ENCODE assay signal across 20 cellular contexts in genomic region chr4:9913846-9914245, GRCh38.
DNase-seq lines count a peak whose midpoint lies in the region; ATAC-seq, FAIRE-seq and TF ChIP-seq lines count a peak whose summit lies in the region.
"Had no signal": no experiment of that assay in that cellular context is flagged by ENCODE, and none has a peak within 500 bp of the region (broad histone marks: within the 10 kb centered on the region; RNA-seq: fewer than 3 reads in every experiment).

No MANE protein-coding gene starts in this region.

- H3K14ac ChIP-seq in H1 (ENCODE audit: insufficient read length) = no peak overlapping the region

- H3K9me3 ChIP-seq in HepG2 (ENCODE audit: low read length) (no peaks in the 10 kb centered on the region), right lobe of liver (no peaks in the 10 kb centered on the region), OCI-LY3 (ENCODE audit: insufficient read depth, low read length) (no peaks in the 10 kb centered on the region), H1 (ENCODE audit: insufficient read depth in 2 of 2, low read depth in 1 of 2, low read length in 1 of 2) (no peaks in the 10 kb centered on the region), ascending aorta (no peaks in the 10 kb centered on the region)
- H3K9me3 ChIP-seq: A549 had no signal

- no peak overlapping the region for H2BK15ac ChIP-seq in H1 (ENCODE audit: low read length)

- no peak overlapping the region for H2AK5ac ChIP-seq in H1 (ENCODE audit: low read depth, low read length)

- H3K4ac ChIP-seq in H1 (replicated peaks; ENCODE audit: insufficient read length, low read depth, low read length) = no peak overlapping the region

- no peak overlapping the region for H3K9ac ChIP-seq in HepG2 (ENCODE audit: insufficient read depth, low read depth, low read length)
- no peak overlapping the region for H3K9ac ChIP-seq in OCI-LY3 (ENCODE audit: low read length)
- no peak overlapping the region for H3K9ac ChIP-seq in H1 (replicated peaks in 1 of 4; ENCODE audit: extremely low read depth in 1 of 4, low read depth in 3 of 4, low read length in 3 of 4)
- H3K9ac ChIP-seq: BLaER1, GM23248, KMS-11 had no signal

- 94% methylated on average over 3 of the region's 3 CpGs for WGBS in HepG2 (ENCODE audit: low lambda C conversion rate)
- WGBS in right lobe of liver (ENCODE audit: insufficient coverage, low coverage, low lambda C conversion rate, missing lambda C conversion rate) = 86% methylated on average over 2 of the region's 3 CpGs
- WGBS in H1 (ENCODE audit: extremely low coverage in 1 of 2, insufficient coverage in 1 of 2, insufficient read length in 1 of 2, insufficient replicate concordance in 2 of 2, low coverage in 1 of 2, low lambda C conversion rate in 2 of 2, missing lambda C conversion rate in 1 of 2), 2 experiments = 94% methylated on average over 3 of the region's 3 CpGs; no CpG with 5 or more reads in 1 of the 2 experiments

- H3K79me1 ChIP-seq in H1 (ENCODE audit: low read depth, low read length) = no peaks in the 10 kb centered on the region

- H3K36me3 ChIP-seq in HepG2 (replicated peaks in 1 of 2; ENCODE audit: control insufficient read depth in 1 of 2, insufficient read depth in 2 of 2, low read length in 2 of 2) (peaks cover 29 to 76% of the 10 kb centered on the region in 2 experiments), right lobe of liver (no peaks in the 10 kb centered on the region), OCI-LY3 (replicated peaks; ENCODE audit: low read depth, low read length) (no peaks in the 10 kb centered on the region), H1 (ENCODE audit: control insufficient read depth in 2 of 4, insufficient read depth in 4 of 4, low read length in 3 of 4) (no peaks in the 10 kb centered on the region), ascending aorta (no peaks in the 10 kb centered on the region)
- H3K36me3 ChIP-seq: BLaER1 had no signal

- H3K79me2 ChIP-seq in HepG2 (ENCODE audit: insufficient read depth, low read length) (no peaks in the 10 kb centered on the region), OCI-LY3 (ENCODE audit: low read length) (no peaks in the 10 kb centered on the region), H1 (ENCODE audit: control insufficient read depth in 1 of 2, insufficient read depth in 2 of 2, low read length in 2 of 2) (no peaks in the 10 kb centered on the region)

- no peak overlapping the region for H4K5ac ChIP-seq in H1 (ENCODE audit: insufficient read length, low read depth, low read length)

- CTCF ChIA-PET in HepG2 (lab: Yijun Ruan, JAX; ENCODE audit: low intra/inter-chr PET ratio, low total read pairs) = no interaction called here
- CTCF ChIA-PET in H1 (lab: Charles Lee; ENCODE audit: partially characterized antibody) = interaction anchor here (0.6 to 3.8 kb wide), 16 partner anchors 9 to 209 kb away, joined by 3 to 31 read pairs (median 4); no protein-coding TSS in a partner anchor

- ATAC-seq in HepG2 = no peak
- no peak for ATAC-seq in right lobe of liver
- no peak for ATAC-seq in HG03571 (IDR thresholded peaks at IDR 0.05; ENCODE audit: unreplicated experiment)
- ATAC-seq: A549, HCT116 had no signal

- H4K20me1 ChIP-seq in HepG2 (ENCODE audit: insufficient read depth, low read length) (no peaks in the 10 kb centered on the region), OCI-LY3 (ENCODE audit: insufficient read depth, low read length) (no peaks in the 10 kb centered on the region), H1 (replicated peaks in 1 of 2; ENCODE audit: control insufficient read depth in 1 of 2, insufficient read depth in 2 of 2, low read length in 2 of 2) (no peaks in the 10 kb centered on the region)
- H4K20me1 ChIP-seq: BLaER1 had no signal

- no peak overlapping the region for H4K91ac ChIP-seq in H1 (replicated peaks; ENCODE audit: insufficient read length, low read length)

- TF ChIP-seq EP300 in HepG2 (IDR thresholded peaks at IDR 0.05; ENCODE audit: low read depth in 2 of 2, low read length in 2 of 2) (no peak), HepG2 (CRISPR knock-in tag; IDR thresholded peaks at IDR 0.05; ENCODE audit: borderline replicate concordance) (no peak), H1 (IDR thresholded peaks at IDR 0.05; ENCODE audit: borderline replicate concordance in 1 of 2, low read depth in 2 of 2, low read length in 2 of 2) (no peak)

- H2AFZ ChIP-seq in HepG2 (ENCODE audit: low read length) (no peak overlapping the region), OCI-LY3 (ENCODE audit: low read depth, low read length) (no peak overlapping the region), H1 (ENCODE audit: low read length) (no peak overlapping the region)
- H2AFZ ChIP-seq: GM23248 had no signal

- H2BK12ac ChIP-seq in H1 (ENCODE audit: low read depth, low read length) = no peak overlapping the region

- no peak overlapping the region for H3K4me3 ChIP-seq in HepG2 (replicated peaks in 1 of 3; ENCODE audit: insufficient read depth in 1 of 3, low read depth in 2 of 3, low read length in 3 of 3)
- no peak overlapping the region for H3K4me3 ChIP-seq in right lobe of liver
- no peak overlapping the region for H3K4me3 ChIP-seq in OCI-LY3 (ENCODE audit: low read length)
- no peak overlapping the region for H3K4me3 ChIP-seq in H1 (ENCODE audit: extremely low read depth in 1 of 4, insufficient read depth in 2 of 4, low read depth in 3 of 4, low read length in 4 of 4)
- H3K4me3 ChIP-seq in ascending aorta = no peak overlapping the region
- H3K4me3 ChIP-seq: A549, BLaER1, GM23248 had no signal

- DNase-seq in HepG2 (ENCODE audit: low spot score) (no peak), right lobe of liver (no peak), H1 (ENCODE audit: low read depth in 1 of 2, low spot score in 2 of 2) (no peak), DMS79 (lab: John Stamatoyannopoulos, UW) (no peak), ascending aorta (ENCODE audit: low spot score in 2 of 2) (no peak)
- DNase-seq: CD4-positive, alpha-beta memory T cell; DMS153; DMS79 treated with DMSO at 0.1 percent for 48 hours; GM23248; H7; HFFc6 had no signal

- no peak overlapping the region for H2BK120ac ChIP-seq in H1 (replicated peaks; ENCODE audit: low read depth, low read length)

- H3K27me3 ChIP-seq in HepG2 (ENCODE audit: control insufficient read depth in 1 of 2, insufficient read depth in 2 of 2, low read length in 2 of 2) = no peaks in the 10 kb centered on the region
- H3K27me3 ChIP-seq in right lobe of liver = no peaks in the 10 kb centered on the region
- H3K27me3 ChIP-seq in OCI-LY3 (ENCODE audit: low read depth, low read length) = no peaks in the 10 kb centered on the region
- H3K27me3 ChIP-seq in H1 (replicated peaks in 1 of 4; ENCODE audit: control insufficient read depth in 3 of 4, extremely low read depth in 1 of 4, insufficient read depth in 3 of 4, low read length in 3 of 4) = no peaks in the 10 kb centered on the region
- H3K27me3 ChIP-seq in ascending aorta = no peaks in the 10 kb centered on the region
- H3K27me3 ChIP-seq: BLaER1 had no signal

- no peak overlapping the region for H3K23ac ChIP-seq in H1 (ENCODE audit: insufficient read length)

- TF ChIP-seq RAD21 in HepG2 (CRISPR knock-in tag; IDR thresholded peaks at IDR 0.05) (no peak), H1 (IDR thresholded peaks at IDR 0.05 in 1 of 2, conservative IDR thresholded peaks at IDR 0.05 in 1 of 2; ENCODE audit: low read depth in 2 of 2, low read length in 2 of 2) (no peak)

- H3K4me1 ChIP-seq in HepG2 (ENCODE audit: insufficient read depth, low read length) = no peaks in the 10 kb centered on the region
- H3K4me1 ChIP-seq in right lobe of liver = no peaks in the 10 kb centered on the region
- no peaks in the 10 kb centered on the region for H3K4me1 ChIP-seq in OCI-LY3 (ENCODE audit: low read length)
- H3K4me1 ChIP-seq in H1 (replicated peaks in 1 of 4; ENCODE audit: control insufficient read depth in 3 of 4, insufficient read depth in 4 of 4, low read length in 3 of 4) = no peaks in the 10 kb centered on the region
- no peaks in the 10 kb centered on the region for H3K4me1 ChIP-seq in ascending aorta
- H3K4me1 ChIP-seq: A549 had no signal

- POLR2A ChIA-PET in HepG2 (lab: Yijun Ruan, JAX) = no interaction called here
- POLR2A ChIA-PET in H1 (lab: Charles Lee; ENCODE audit: partially characterized antibody) = interaction anchor here (1.0 kb wide), 1 partner anchor 25 kb away, joined by 3 read pairs; no protein-coding TSS in a partner anchor

- H3K23me2 ChIP-seq in H1 (ENCODE audit: low read depth, low read length) = no peaks in the 10 kb centered on the region; the same call in 1 of the 2 replicates

- no peak for TF ChIP-seq CTCF in HepG2 (CRISPR knock-in tag; IDR thresholded peaks at IDR 0.05)
- no peak for TF ChIP-seq CTCF in right lobe of liver (IDR thresholded peaks at IDR 0.05)
- TF ChIP-seq CTCF in OCI-LY3 (IDR thresholded peaks at IDR 0.05; ENCODE audit: low read depth, low read length) = peak; percentile 26
- no peak for TF ChIP-seq CTCF in H1 (IDR thresholded peaks at IDR 0.05; ENCODE audit: control extremely low read depth in 1 of 3, insufficient read depth in 1 of 3, low read depth in 1 of 3, low read length in 3 of 3)
- no peak for TF ChIP-seq CTCF in ascending aorta (IDR thresholded peaks at IDR 0.05)

- H3K27ac ChIP-seq in HepG2 (ENCODE audit: extremely low read length, insufficient read depth, low read length) (no peak overlapping the region), right lobe of liver (no peak overlapping the region), OCI-LY3 (ENCODE audit: low read length) (no peak overlapping the region), H1 (ENCODE audit: low read depth, low read length) (no peak overlapping the region), ascending aorta (no peak overlapping the region)
- H3K27ac ChIP-seq: 22Rv1, A549, BLaER1, GM23248, KMS-11 had no signal

- BruUV-seq in HepG2 (replicated peaks; lab: Mats Ljungman, UMichigan) = no TSS peak

- no peak overlapping the region for H3K56ac ChIP-seq in H1 (replicated peaks; ENCODE audit: insufficient read length, low read depth, low read length)

- H4K8ac ChIP-seq in H1 (ENCODE audit: extremely low read depth, insufficient read depth, low read length) = no peak overlapping the region

- H3K18ac ChIP-seq in H1 (ENCODE audit: extremely low read depth, low read length) = no peak overlapping the region

- in situ Hi-C loops in HepG2 (cut with HindIII; ENCODE audit: extremely low pct_ligation_motif_present, low pct_unique_long_range_greater_than_20kb) = no loop called here

- FAIRE-seq in HepG2 (lab: Jason Lieb, UNC) (no peak), H1 (lab: Jason Lieb, UNC) (no peak)
- FAIRE-seq: A549, GM19239, HTR-8/SVneo had no signal

- no peak overlapping the region for H2BK20ac ChIP-seq in H1 (ENCODE audit: low read length)

- H2BK5ac ChIP-seq in H1 (ENCODE audit: low read depth, low read length) = no peak overlapping the region

- intact Hi-C loops in HepG2 (cut with micrococcal nuclease; ENCODE audit: unreplicated experiment) = no loop called here
- intact Hi-C loops in right lobe of liver (cut with DNase I) = no loop called here
- intact Hi-C loops in ascending aorta (cut with DNase I) = no loop called here

- H3K4me2 ChIP-seq in HepG2 (ENCODE audit: low read depth, low read length) = no peak overlapping the region
- no peak overlapping the region for H3K4me2 ChIP-seq in OCI-LY3 (ENCODE audit: low read length)
- H3K4me2 ChIP-seq in H1 (ENCODE audit: insufficient read depth in 1 of 2, low read depth in 2 of 2, low read length in 2 of 2) = no peak overlapping the region
- H3K4me2 ChIP-seq: A549, BLaER1, KMS-11 had no signal

- no peak for TF ChIP-seq POLR2A in HepG2 (IDR thresholded peaks at IDR 0.05; ENCODE audit: insufficient read depth in 1 of 2, low read depth in 2 of 2, low read length in 2 of 2)
- no peak for TF ChIP-seq POLR2A in right lobe of liver (IDR thresholded peaks at IDR 0.05)
- no peak for TF ChIP-seq POLR2A in H1 (IDR thresholded peaks at IDR 0.05; ENCODE audit: control extremely low read depth in 1 of 2, low read depth in 2 of 2, low read length in 2 of 2)

Comparison
In these comparisons a context has a peak if more than half of its experiments do, and no peak if none do; other contexts are left out.
1. Of the 41 proteins assayed by ChIP-seq in both HepG2 and H1: peak only in HepG2: none; only in H1: KDM1A; in both: none; in neither: 40.